8 cellular contexts compared by ENCODE assay signal in genomic region chr9:86945868-86946711, GRCh38. TPM values are rescaled to one million over a fixed set of nuclear protein-coding genes. Genes with fewer than 3 reads are reported as not detected.
DNase-seq lines count a peak whose midpoint lies in the region; ATAC-seq and TF ChIP-seq lines count a peak whose summit lies in the region.

No MANE protein-coding gene starts in this region.

- in situ Hi-C loops in Caki2 (cut with HindIII; ENCODE audit: low pct_unique_long_range_greater_than_20kb, low sequenced_read_pairs) = no loop called here

- H3K4me3 ChIP-seq in LNCaP clone FGC (ENCODE audit: low read depth, low read length) = peak overlapping the region; percentile 23; the same call in 1 of the 2 replicates
- peak overlapping the region; percentile 72 for H3K4me3 ChIP-seq in choroid plexus epithelial cell (ENCODE audit: low read depth, low read length)

- peak; percentile 34 for ATAC-seq in GM21717 (IDR thresholded peaks at IDR 0.05; ENCODE audit: unreplicated experiment)

- peak; percentile 30 for TF ChIP-seq CTCF in LNCaP clone FGC (IDR thresholded peaks at IDR 0.05; ENCODE audit: control insufficient read depth, extremely low read depth, insufficient read depth)
- no peak for TF ChIP-seq CTCF in choroid plexus epithelial cell (conservative IDR thresholded peaks at IDR 0.05; ENCODE audit: low read depth, low read length)

- DNase-seq in Caki2 (ENCODE audit: low read depth) = peak; percentile 75
- DNase-seq in LNCaP clone FGC (ENCODE audit: low read depth) = no peak
- DNase-seq in activated CD4-positive, alpha-beta T cell treated with anti-CD3 and anti-CD28 coated beads for 24 hours (ENCODE audit: low read depth in 2 of 2) = peak; percentile 22 to 34
- peak; percentile 76 for DNase-seq in choroid plexus epithelial cell (ENCODE audit: low read depth)
- peak; percentile 82 for DNase-seq in kidney tubule cell (ENCODE audit: low spot score)
- DNase-seq in stimulated activated CD4-positive, alpha-beta T cell treated with anti-CD3 and anti-CD28 coated beads, Interleukin-1b, Interleukin-23, amount 100 ng/mL, for 4 hours (ENCODE audit: low read depth in 2 of 2) = peak; percentile 38 to 54
- no peak for DNase-seq in NCI-H1417 treated with DMSO at 0.1 percent for 48 hours (lab: John Stamatoyannopoulos, UW)

RNA-seq across cellular contexts. Expression of gene GAS1, which starts 1.2 kb away (rescaled TPM):
- total RNA-seq in Caki2 (2014; rRNA removed; shearing (Covaris generic); ENCODE audit: low replicate concordance) = 5.4 and 6.5 TPM in 2 replicates

Comparison
In these comparisons a context has a peak if more than half of its experiments do, and no peak if none do; other contexts are left out.
1. DNase-seq: peak in Caki2 (single experiment), activated CD4-positive, alpha-beta T cell treated with anti-CD3 and anti-CD28 coated beads for 24 hours (2 of 2), choroid plexus epithelial cell (single experiment), kidney tubule cell (single experiment) and stimulated activated CD4-positive, alpha-beta T cell treated with anti-CD3 and anti-CD28 coated beads, Interleukin-1b, Interleukin-23, amount 100 ng/mL, for 4 hours (2 of 2); none in LNCaP clone FGC (single experiment) and NCI-H1417 treated with DMSO at 0.1 percent for 48 hours (single experiment).